21 cellular contexts compared by ENCODE assay signal in the genomic region with DNA sequence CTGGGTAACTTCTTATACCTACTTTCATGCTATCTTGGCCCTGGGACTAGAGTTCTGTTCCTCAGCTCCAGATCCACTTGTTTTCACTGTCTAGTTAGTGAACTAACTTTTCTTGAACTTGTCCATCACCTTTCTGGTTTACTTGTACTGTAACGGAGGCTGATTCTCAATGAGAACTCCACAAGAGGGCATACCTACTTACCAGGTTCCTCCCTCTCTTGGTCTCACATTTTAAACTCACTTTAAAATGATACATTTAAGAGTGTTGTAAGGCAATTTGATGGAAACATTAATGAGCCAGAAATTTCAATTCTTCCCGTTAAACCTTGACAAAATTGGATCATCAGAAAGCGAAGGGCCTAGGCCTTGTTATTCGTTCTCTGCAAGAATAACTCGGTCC.
"Had no signal": no experiment of that assay in that cellular context is flagged by ENCODE, and none has a peak within 500 bp of the region (broad histone marks: within the 10 kb centered on the region; RNA-seq: fewer than 3 reads in every experiment).

No MANE protein-coding gene starts in this region.

- H3K9me3 Mint-ChIP-seq: activated CD4-positive, alpha-beta T cell treated with anti-CD3 and anti-CD28 coated beads, Interleukin-2, amount 10 ng/mL, durations not matched to agents 24 days and 14 days; activated CD8-positive, alpha-beta T cell treated with anti-CD3 and anti-CD28 coated beads for 36 hours; activated T-helper 2 cell treated with anti-CD3 and anti-CD28 coated beads, Interferon-gamma antibody, Interleukin-2, Interleukin-4, amounts not matched to agents 10 μg/mL and 5 μg/mL and 100 μg/mL, durations not matched to agents 14 hours and 24 hours and 36 hours; brain had no signal

- H3K4me1 Mint-ChIP-seq: activated CD4-positive, alpha-beta T cell treated with anti-CD3 and anti-CD28 coated beads, Interleukin-2, amount 10 ng/mL, durations not matched to agents 24 days and 14 days had no signal

- H3K27me3 Mint-ChIP-seq: activated CD4-positive, alpha-beta T cell treated with anti-CD3 and anti-CD28 coated beads, Interleukin-2, amount 10 ng/mL, durations not matched to agents 24 days and 14 days; activated CD8-positive, alpha-beta T cell treated with anti-CD3 and anti-CD28 coated beads for 36 hours; brain had no signal

- H3K9me3 ChIP-seq: tibial artery had no signal

- H3K27ac ChIP-seq: tibial artery had no signal

- H3K4me3 Mint-ChIP-seq: activated CD4-positive, alpha-beta T cell treated with anti-CD3 and anti-CD28 coated beads, Interleukin-2, amount 10 ng/mL, durations not matched to agents 24 days and 14 days; activated CD8-positive, alpha-beta T cell treated with anti-CD3 and anti-CD28 coated beads for 36 hours; brain had no signal

- DNase-seq: activated CD4-positive, alpha-beta T cell treated with anti-CD3 and anti-CD28 coated beads, Interleukin-2, amount 10 ng/mL, durations not matched to agents 24 days and 14 days; activated CD8-positive, alpha-beta T cell treated with anti-CD3 and anti-CD28 coated beads for 36 hours; activated naive CD4-positive, alpha-beta T cell treated with Interleukin-2 at 50 U/mL for 16 hours; activated T-cell treated with anti-CD3 and anti-CD28 coated beads, Interleukin-2, amount 50 U/mL, for 1 hour; caudate nucleus; dorsolateral prefrontal cortex; head of caudate nucleus; occipital lobe; posterior cingulate gyrus; retina; stimulated activated CD4-positive, alpha-beta T cell treated with anti-CD3 and anti-CD28 coated beads, Interleukin-1b, Interleukin-23, amount 100 ng/mL, for 48 hours; stimulated activated CD8-positive, alpha-beta memory T cell treated with anti-CD3 and anti-CD28 coated beads, Interleukin-4, amount 100 ng/mL, for 48 hours; stimulated activated naive CD8-positive, alpha-beta T cell treated with anti-CD3 and anti-CD28 coated beads, Interleukin-15, Interleukin-2, amounts not matched to agents 100 U/mL and 50 U/mL, for 24 hours; substantia nigra; tibial artery had no signal

- H3K27me3 ChIP-seq: dorsolateral prefrontal cortex, tibial artery had no signal

- ATAC-seq: activated CD8-positive, alpha-beta T cell treated with anti-CD3 and anti-CD28 coated beads for 36 hours; stimulated activated naive CD8-positive, alpha-beta T cell treated with anti-CD3 and anti-CD28 coated beads, Interleukin-15, Interleukin-2, amounts not matched to agents 100 U/mL and 50 U/mL, for 24 hours had no signal

- H3K27ac Mint-ChIP-seq: activated CD4-positive, alpha-beta T cell treated with anti-CD3 and anti-CD28 coated beads, Interleukin-2, amount 10 ng/mL, durations not matched to agents 24 days and 14 days; activated CD8-positive, alpha-beta T cell treated with anti-CD3 and anti-CD28 coated beads for 36 hours; activated T-helper 2 cell treated with anti-CD3 and anti-CD28 coated beads, Interferon-gamma antibody, Interleukin-2, Interleukin-4, amounts not matched to agents 10 μg/mL and 5 μg/mL and 100 μg/mL, durations not matched to agents 14 hours and 24 hours and 36 hours; brain had no signal

- H3K4me3 ChIP-seq: dorsolateral prefrontal cortex, lung, tibial artery had no signal

- H3K36me3 ChIP-seq: tibial artery had no signal

- FAIRE-seq: colon, frontal cortex, TTC549 had no signal

- H3K36me3 Mint-ChIP-seq: brain had no signal

- H3K4me1 ChIP-seq: tibial artery had no signal
